ENCODE assay signal across 31 cellular contexts in genomic region chr10:91146146-91146545, GRCh38.
"Had no signal": no experiment of that assay in that cellular context is flagged by ENCODE, and none has a peak within 500 bp of the region (broad histone marks: within the 10 kb centered on the region; RNA-seq: fewer than 3 reads in every experiment).

No MANE protein-coding gene starts in this region.

- H3K4me1 ChIP-seq: ascending aorta had no signal

- DNase-seq: activated CD4-positive, alpha-beta memory T cell treated with anti-CD3 and anti-CD28 coated beads, Interleukin-2, amount 10 ng/mL, durations not matched to agents 7 days and 5 days; activated CD4-positive, alpha-beta T cell treated with anti-CD3 and anti-CD28 coated beads for 1 hour; activated CD4-positive, alpha-beta T cell treated with anti-CD3 and anti-CD28 coated beads for 48 hours; activated CD4-positive, CD25-positive, alpha-beta regulatory T cell; activated CD8-positive, alpha-beta memory T cell treated with anti-CD3 and anti-CD28 coated beads for 24 hours; activated CD8-positive, alpha-beta memory T cell treated with anti-CD3 and anti-CD28 coated beads, Interleukin-2, amount 10 ng/mL, durations not matched to agents 7 days and 5 days; activated CD8-positive, alpha-beta memory T cell treated with anti-CD3 and anti-CD28 coated beads, Interleukin-2, amount 50 U/mL, for 48 hours; activated effector memory CD4-positive, alpha-beta T cell treated with Interleukin-2 at 50 U/mL for 16 hours; activated naive CD4-positive, alpha-beta T cell treated with anti-CD3 and anti-CD28 coated beads, Interleukin-2, amount 10 ng/mL, durations not matched to agents 7 days and 5 days; activated T-cell treated with anti-CD3 and anti-CD28 coated beads, Interleukin-2, amount 50 U/mL, for 48 hours; amygdala; MM.1S; MV-4-11; NCI-H1092; NCI-H1436 treated with DMSO at 0.1 percent for 48 hours; NCI-H1694 treated with DMSO at 0.1 percent for 48 hours; NCI-H2029; NCI-H2107; NCI-H2171; NCI-H510A; NCI-H526; NCI-H748 treated with DMSO at 0.1 percent for 48 hours; Right ventricle myocardium superior; SW 1271; T-helper 1 cell; T-helper 9 cell; WERI-Rb-1 had no signal

- H3K4me3 ChIP-seq: ascending aorta, cardiac muscle cell had no signal

- H3K27ac Mint-ChIP-seq: activated CD4-positive, alpha-beta memory T cell treated with anti-CD3 and anti-CD28 coated beads, Interleukin-2, amount 10 ng/mL, durations not matched to agents 7 days and 5 days; activated CD8-positive, alpha-beta memory T cell treated with anti-CD3 and anti-CD28 coated beads, Interleukin-2, amount 10 ng/mL, durations not matched to agents 7 days and 5 days; activated naive CD4-positive, alpha-beta T cell treated with anti-CD3 and anti-CD28 coated beads, Interleukin-2, amount 10 ng/mL, durations not matched to agents 7 days and 5 days; activated naive CD8-positive, alpha-beta T cell had no signal

- ATAC-seq: activated CD8-positive, alpha-beta memory T cell treated with anti-CD3 and anti-CD28 coated beads, Interleukin-2, amount 10 ng/mL, durations not matched to agents 7 days and 5 days had no signal

- H3K36me3 ChIP-seq: ascending aorta, cardiac muscle cell, WERI-Rb-1 had no signal

- H3K36me3 Mint-ChIP-seq: activated CD8-positive, alpha-beta memory T cell treated with anti-CD3 and anti-CD28 coated beads, Interleukin-2, amount 10 ng/mL, durations not matched to agents 7 days and 5 days; activated naive CD4-positive, alpha-beta T cell treated with anti-CD3 and anti-CD28 coated beads, Interleukin-2, amount 10 ng/mL, durations not matched to agents 7 days and 5 days; activated naive CD8-positive, alpha-beta T cell had no signal

- H3K9me3 Mint-ChIP-seq: activated CD4-positive, alpha-beta memory T cell treated with anti-CD3 and anti-CD28 coated beads, Interleukin-2, amount 10 ng/mL, durations not matched to agents 7 days and 5 days; activated naive CD4-positive, alpha-beta T cell treated with anti-CD3 and anti-CD28 coated beads, Interleukin-2, amount 10 ng/mL, durations not matched to agents 7 days and 5 days; central memory CD8-positive, alpha-beta T cell had no signal

- H3K4me3 Mint-ChIP-seq: activated CD4-positive, alpha-beta memory T cell treated with anti-CD3 and anti-CD28 coated beads, Interleukin-2, amount 10 ng/mL, durations not matched to agents 7 days and 5 days; activated CD8-positive, alpha-beta memory T cell treated with anti-CD3 and anti-CD28 coated beads, Interleukin-2, amount 10 ng/mL, durations not matched to agents 7 days and 5 days; activated naive CD4-positive, alpha-beta T cell treated with anti-CD3 and anti-CD28 coated beads, Interleukin-2, amount 10 ng/mL, durations not matched to agents 7 days and 5 days; activated naive CD8-positive, alpha-beta T cell; central memory CD8-positive, alpha-beta T cell had no signal

- H3K9me3 ChIP-seq: ascending aorta had no signal

- H3K27ac ChIP-seq: ascending aorta, cardiac muscle cell, WERI-Rb-1 had no signal

- H3K27me3 ChIP-seq: ascending aorta had no signal

- H3K4me1 Mint-ChIP-seq: activated naive CD4-positive, alpha-beta T cell treated with anti-CD3 and anti-CD28 coated beads, Interleukin-2, amount 10 ng/mL, durations not matched to agents 7 days and 5 days; central memory CD8-positive, alpha-beta T cell had no signal
